In the genomic region with DNA sequence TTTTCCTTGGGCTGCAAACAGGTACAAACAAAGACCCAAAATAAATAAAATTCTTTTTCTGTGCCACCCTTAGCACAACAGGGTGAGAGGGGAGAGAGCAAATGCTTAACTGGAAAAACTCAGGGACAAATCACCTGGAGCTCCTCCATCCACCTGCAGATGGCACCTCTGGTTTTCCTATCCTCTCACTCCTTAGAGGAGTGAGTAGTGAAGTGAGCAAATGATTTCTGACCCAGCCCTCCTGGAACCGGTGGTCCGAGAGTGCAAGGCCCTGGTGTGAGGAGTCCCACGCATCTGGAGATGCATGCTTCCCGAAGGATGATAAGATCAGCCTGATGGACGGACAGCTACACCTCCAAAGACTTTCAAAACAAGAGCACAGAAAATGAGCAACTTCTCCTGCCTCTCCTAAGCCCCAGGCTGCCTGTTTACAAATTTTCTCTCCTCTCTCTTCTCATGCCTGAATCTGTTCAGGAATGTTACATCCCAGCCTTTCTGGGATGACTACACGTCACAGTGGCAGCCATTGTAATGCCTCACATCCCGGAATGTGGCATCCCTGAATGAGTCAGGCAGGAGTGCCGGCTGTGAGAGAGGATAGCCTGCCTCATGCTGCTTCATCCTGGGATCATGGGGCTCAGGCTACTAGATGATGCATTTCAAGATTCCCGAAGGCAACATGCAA, we compare ENCODE assay signal across 9 cellular contexts.
DNase-seq lines count a peak whose midpoint lies in the region; ATAC-seq and TF ChIP-seq lines count a peak whose summit lies in the region.
"Had no signal": no experiment of that assay in that cellular context is flagged by ENCODE, and none has a peak within 500 bp of the region (broad histone marks: within the 10 kb centered on the region; RNA-seq: fewer than 3 reads in every experiment).

No MANE protein-coding gene starts in this region.

- H4K20me1 ChIP-seq in HCT116 (ENCODE audit: insufficient read depth): no peaks in the 10 kb centered on the region

- no peak for TF ChIP-seq POLR2A in HCT116 (IDR thresholded peaks at IDR 0.05; ENCODE audit: borderline replicate concordance, extremely low read depth, insufficient read depth, insufficient read length)

- peak; percentile 82 for TF ChIP-seq RAD21 in HCT116 (IDR thresholded peaks at IDR 0.05; ENCODE audit: low read depth)

- peak overlapping the region; percentile 88 for H2AFZ ChIP-seq in HCT116 (ENCODE audit: low read depth, low read length, poor library complexity, severe bottlenecking)

- H3K4me3 ChIP-seq in HCT116 (replicated peaks in 1 of 2; ENCODE audit: low read depth in 1 of 2, low read length in 2 of 2) (peak overlapping the region in 1 of 2 experiments; percentile 36; a peak in 1 of 4 replicates), skeletal muscle satellite cell (ENCODE audit: low read length) (peak overlapping the region; percentile 25), tibial artery (no peak overlapping the region)

- TF ChIP-seq CTCF in HCT116 (IDR thresholded peaks at IDR 0.05 in 2 of 3, conservative IDR thresholded peaks at IDR 0.05 in 1 of 3; ENCODE audit: borderline replicate concordance in 1 of 3, insufficient read depth in 1 of 3, low read depth in 2 of 3, low read length in 2 of 3): peak; percentile 52 to 67 (median 58); a peak in 5 of 6 replicates
- TF ChIP-seq CTCF in tibial artery (IDR thresholded peaks at IDR 0.05): no peak

- no peaks in the 10 kb centered on the region for H3K36me3 ChIP-seq in HCT116 (ENCODE audit: control insufficient read depth in 1 of 2, insufficient read depth in 2 of 2, low read length in 2 of 2)
- no peaks in the 10 kb centered on the region for H3K36me3 ChIP-seq in skeletal muscle satellite cell (ENCODE audit: insufficient read depth, low read length)
- no peaks in the 10 kb centered on the region for H3K36me3 ChIP-seq in tibial artery

- intact Hi-C loops in HCT116 (cut with micrococcal nuclease): loop anchor here (1.0 to 5.0 kb wide), 6 partner anchors 44 to 201 kb away; no protein-coding TSS in a partner anchor
- intact Hi-C loops in tibial artery (cut with DNase I; ENCODE audit: low total_unique reads): no loop called here

- ATAC-seq in HCT116 (peak; percentile 75), GM21723 (IDR thresholded peaks at IDR 0.05; ENCODE audit: unreplicated experiment) (no peak)

- H3K27me3 ChIP-seq in HCT116 (ENCODE audit: insufficient read depth, low read length) (no peaks in the 10 kb centered on the region), skeletal muscle satellite cell (ENCODE audit: control insufficient read depth, insufficient read depth, low read length) (no peaks in the 10 kb centered on the region), tibial artery (no peaks in the 10 kb centered on the region)

- peak overlapping the region; percentile 40 for H3K9ac ChIP-seq in HCT116 (ENCODE audit: low read length)
- H3K9ac ChIP-seq in skeletal muscle satellite cell (ENCODE audit: low read depth, low read length): peak overlapping the region; percentile 84

- H3K79me2 ChIP-seq in HCT116 (ENCODE audit: insufficient read depth, low read length): no peaks in the 10 kb centered on the region

- H3K4me2 ChIP-seq in HCT116 (ENCODE audit: low read length) (peak overlapping the region; percentile 71), skeletal muscle satellite cell (ENCODE audit: low read length) (peak overlapping the region; percentile 61)

- POLR2A ChIA-PET in HCT116 (lab: Charles Lee): interaction anchor here (1.0 kb wide), 1 partner anchor 202 kb away, joined by 3 read pairs; no protein-coding TSS in a partner anchor

- H3K9me3 ChIP-seq in HCT116 (ENCODE audit: control insufficient read depth in 1 of 2, insufficient read depth in 1 of 2, low read depth in 1 of 2, low read length in 2 of 2): no peaks in the 10 kb centered on the region
- no peaks in the 10 kb centered on the region for H3K9me3 ChIP-seq in skeletal muscle satellite cell (replicated peaks; ENCODE audit: low read length)
- no peaks in the 10 kb centered on the region for H3K9me3 ChIP-seq in tibial artery

- RAD21 ChIA-PET in HCT116 (lab: Charles Lee; ENCODE audit: low non-redundant PET in 1 of 2, low total read pairs in 2 of 2, uncharacterized antibody in 2 of 2, unreplicated experiment in 2 of 2): interaction anchor here (1.0 to 1.9 kb wide), 2 partner anchors 202 kb away, joined by 6 read pairs; no protein-coding TSS in a partner anchor

- no peaks in the 10 kb centered on the region for H3K9me2 ChIP-seq in HCT116 (ENCODE audit: insufficient read depth)

- H3K4me1 ChIP-seq in HCT116 (ENCODE audit: control insufficient read depth in 1 of 2, insufficient read depth in 2 of 2, low read length in 2 of 2) (peaks cover 21 to 65% of the 10 kb centered on the region in 2 experiments), skeletal muscle satellite cell (ENCODE audit: control insufficient read depth, insufficient read depth, low read length) (peaks cover 81% of the 10 kb centered on the region), tibial artery (peaks cover 0 to 14% (median 2%) of the 10 kb centered on the region in 4 donors)

- CTCF ChIA-PET in HCT116 (lab: Charles Lee): interaction anchor here (0.6 to 4.5 kb wide), 9 partner anchors 14 to 202 kb away, joined by 3 to 36 read pairs (median 3); no protein-coding TSS in a partner anchor

- no TSS peak for BruUV-seq in HCT116 (replicated peaks; lab: Mats Ljungman, UMichigan)

- peak; percentile 54 for DNase-seq in HCT116 (ENCODE audit: low read depth, low spot score)
- peak; percentile 86 for DNase-seq in T1000 (lab: John Stamatoyannopoulos, UW)
- peak; percentile 87 for DNase-seq in glomerular endothelial cell (ENCODE audit: extremely low read depth, low read depth, low spot score)
- DNase-seq in midbrain (lab: John Stamatoyannopoulos, UW): no peak
- DNase-seq in GF-D8 (lab: John Stamatoyannopoulos, UW): no peak
- no peak for DNase-seq in tibial artery
- DNase-seq: glutamatergic neuron had no signal

- peak overlapping the region; percentile 19; the same call in 1 of the 2 replicates for H3K27ac ChIP-seq in HCT116 (ENCODE audit: low read depth, low read length)
- no peak overlapping the region for H3K27ac ChIP-seq in tibial artery

TF ChIP-seq in HCT116, 20 proteins besides CTCF, POLR2A, EP300 and RAD21:
- no peak; the same call in 1 of the 2 replicates for TF ChIP-seq SIN3A (IDR thresholded peaks at IDR 0.05; ENCODE audit: low read depth)
- TF ChIP-seq YY1 (IDR thresholded peaks at IDR 0.05; ENCODE audit: extremely low read depth, insufficient replicate concordance, low read depth, low read length): peak; percentile 81
- TF ChIP-seq JUND (IDR thresholded peaks at IDR 0.05): 0 out of 2 replicates have a peak, but pooled peaks have one; percentile 30
- TF ChIP-seq, protein P1, sequence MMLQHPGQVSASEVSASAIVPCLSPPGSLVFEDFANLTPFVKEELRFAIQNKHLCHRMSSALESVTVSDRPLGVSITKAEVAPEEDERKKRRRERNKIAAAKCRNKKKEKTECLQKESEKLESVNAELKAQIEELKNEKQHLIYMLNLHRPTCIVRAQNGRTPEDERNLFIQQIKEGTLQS (IDR thresholded peaks at IDR 0.05): no peak
- TF ChIP-seq, protein P2, sequence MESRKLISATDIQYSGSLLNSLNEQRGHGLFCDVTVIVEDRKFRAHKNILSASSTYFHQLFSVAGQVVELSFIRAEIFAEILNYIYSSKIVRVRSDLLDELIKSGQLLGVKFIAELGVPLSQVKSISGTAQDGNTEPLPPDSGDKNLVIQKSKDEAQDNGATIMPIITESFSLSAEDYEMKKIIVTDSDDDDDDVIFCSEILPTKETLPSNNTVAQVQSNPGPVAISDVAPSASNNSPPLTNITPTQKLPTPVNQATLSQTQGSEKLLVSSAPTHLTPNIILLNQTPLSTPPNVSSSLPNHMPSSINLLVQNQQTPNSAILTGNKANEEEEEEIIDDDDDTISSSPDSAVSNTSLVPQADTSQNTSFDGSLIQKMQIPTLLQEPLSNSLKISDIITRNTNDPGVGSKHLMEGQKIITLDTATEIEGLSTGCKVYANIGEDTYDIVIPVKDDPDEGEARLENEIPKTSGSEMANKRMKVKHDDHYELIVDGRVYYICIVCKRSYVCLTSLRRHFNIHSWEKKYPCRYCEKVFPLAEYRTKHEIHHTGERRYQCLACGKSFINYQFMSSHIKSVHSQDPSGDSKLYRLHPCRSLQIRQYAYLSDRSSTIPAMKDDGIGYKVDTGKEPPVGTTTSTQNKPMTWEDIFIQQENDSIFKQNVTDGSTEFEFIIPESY (IDR thresholded peaks at IDR 0.05; ENCODE audit: extremely low read depth, insufficient replicate concordance, low read length): no peak
- peak; percentile 46; the same call in 1 of the 2 replicates for TF ChIP-seq FOSL1 (IDR thresholded peaks at IDR 0.05; ENCODE audit: low read depth)
- 0 out of 2 replicates have a peak, but pooled peaks have one; percentile 25 for TF ChIP-seq POLR2AphosphoS5 (IDR thresholded peaks at IDR 0.05; ENCODE audit: low read depth, low read length)
- 0 out of 2 replicates have a peak, but pooled peaks have one; percentile 13 for TF ChIP-seq CEBPB (IDR thresholded peaks at IDR 0.05; ENCODE audit: low read depth)
- TF ChIP-seq, protein P3, sequence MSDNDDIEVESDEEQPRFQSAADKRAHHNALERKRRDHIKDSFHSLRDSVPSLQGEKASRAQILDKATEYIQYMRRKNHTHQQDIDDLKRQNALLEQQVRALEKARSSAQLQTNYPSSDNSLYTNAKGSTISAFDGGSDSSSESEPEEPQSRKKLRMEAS (IDR thresholded peaks at IDR 0.05): no peak
- TF ChIP-seq CBX3 (IDR thresholded peaks at IDR 0.05; ENCODE audit: low read depth): no peak; the same call in 1 of the 2 replicates
TF ChIP-seq in HCT116: peak in this region for 5.

Comparison
In these comparisons a context has a peak if more than half of its experiments do, and no peak if none do; other contexts are left out.
1. DNase-seq: peak in HCT116 (single experiment), T1000 (single experiment) and glomerular endothelial cell (single experiment); none in midbrain (single experiment), GF-D8 (single experiment) and tibial artery (0 of 2).
2. CTCF ChIP-seq: peak in HCT116 (3 of 3); none in tibial artery (0 of 2).